In the genomic region with DNA sequence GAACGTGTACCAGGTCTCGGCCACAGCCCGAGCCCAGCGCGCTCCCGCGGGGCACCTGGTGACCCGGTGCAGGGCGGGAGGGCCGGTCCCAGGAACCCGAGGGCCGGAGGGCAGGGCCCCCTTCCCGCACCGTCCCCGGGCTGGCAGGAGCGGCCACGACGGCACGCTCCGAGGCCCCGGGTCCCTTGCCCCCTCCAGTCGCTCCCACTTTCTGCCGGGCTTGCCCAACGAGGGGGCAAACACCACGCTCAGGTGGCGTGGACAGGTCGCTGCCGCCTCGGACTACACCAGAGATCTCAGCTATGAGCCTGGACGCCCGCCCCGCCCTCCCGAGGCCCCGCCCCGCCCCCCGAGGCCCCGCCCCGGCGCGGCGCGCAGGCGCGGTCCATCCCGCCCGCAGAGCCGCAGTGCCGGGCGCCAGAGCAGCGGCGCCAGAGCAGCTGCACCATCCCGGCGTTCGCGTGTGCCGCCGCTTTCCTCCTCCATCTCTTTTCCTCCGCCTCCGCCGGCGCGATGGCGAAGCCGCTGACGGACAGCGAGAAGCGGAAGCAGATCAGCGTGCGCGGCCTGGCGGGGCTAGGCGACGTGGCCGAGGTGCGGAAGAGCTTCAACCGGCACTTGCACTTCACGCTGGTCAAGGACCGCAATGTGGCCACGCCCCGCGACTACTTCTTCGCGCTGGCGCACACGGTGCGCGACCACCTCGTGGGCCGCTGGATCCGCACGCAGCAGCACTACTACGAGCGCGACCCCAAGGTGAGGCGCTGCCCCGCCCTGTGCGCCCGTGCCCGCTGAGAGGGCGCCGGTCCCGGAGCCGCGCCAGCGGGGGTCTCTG, we compare ENCODE assay signal across 2 cellular contexts.
TF ChIP-seq lines count a peak whose summit lies in the region.

A gene (plus strand): TSS at position 420 of the 835 bp plus-strand sequence. CDS start 94 bp downstream, at position 514.

TF ChIP-seq in HEK293, 187 proteins besides CTCF, POLR2A, EP300 and RAD21 (continued from another document and continues in another):
- TF ChIP-seq ZBTB20 (tag by site-specific recombination; IDR thresholded peaks at IDR 0.05) (peak; percentile 69; the same call in 1 of the 2 replicates), ZNF146 (tag by site-specific recombination; IDR thresholded peaks at IDR 0.05) (peak; percentile 21; the same call in 1 of the 2 replicates), SP7 (tag by site-specific recombination; IDR thresholded peaks at IDR 0.05) (peak; percentile 80), ZNF324 (tag by site-specific recombination; IDR thresholded peaks at IDR 0.05) (no peak; the same call in 1 of the 2 replicates), ZNF843 (tag by site-specific recombination; IDR thresholded peaks at IDR 0.05) (no peak), KLF1 (tag by site-specific recombination; IDR thresholded peaks at IDR 0.05) (peak; percentile 82), ZNF2 (tag by site-specific recombination; IDR thresholded peaks at IDR 0.05) (peak; percentile 92), ZNF335 (tag by site-specific recombination; conservative IDR thresholded peaks at IDR 0.05) (peak; percentile 92), ZIC2 (tag by site-specific recombination; IDR thresholded peaks at IDR 0.05) (peak; percentile 79), ZNF596 (tag by site-specific recombination; IDR thresholded peaks at IDR 0.05) (no peak), ZNF350 (tag by site-specific recombination; IDR thresholded peaks at IDR 0.05) (no peak), SP3 (tag by site-specific recombination; IDR thresholded peaks at IDR 0.05) (peak; percentile 52), ZNF521 (tag by site-specific recombination; IDR thresholded peaks at IDR 0.05) (no peak), ZNF10 (tag by site-specific recombination; IDR thresholded peaks at IDR 0.05) (no peak)
- TF ChIP-seq, protein P1, sequence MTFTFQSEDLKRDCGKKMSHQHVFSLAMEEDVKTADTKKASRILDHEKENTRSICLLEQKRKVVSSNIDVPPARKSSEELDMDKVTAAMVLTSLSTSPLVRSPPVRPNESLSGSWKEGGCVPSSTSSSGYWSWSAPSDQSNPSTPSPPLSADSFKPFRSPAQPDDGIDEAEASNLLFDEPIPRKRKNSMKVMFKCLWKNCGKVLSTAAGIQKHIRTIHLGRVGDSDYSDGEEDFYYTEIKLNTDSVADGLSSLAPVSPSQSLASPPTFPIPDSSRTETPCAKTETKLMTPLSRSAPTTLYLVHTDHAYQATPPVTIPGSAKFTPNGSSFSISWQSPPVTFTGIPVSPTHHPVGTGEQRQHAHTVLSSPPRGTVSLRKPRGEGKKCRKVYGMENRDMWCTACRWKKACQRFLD (tag by site-specific recombination; IDR thresholded peaks at IDR 0.05) = 0 out of 2 replicates have a peak, but pooled peaks have one; percentile 7
- TF ChIP-seq, protein P2, sequence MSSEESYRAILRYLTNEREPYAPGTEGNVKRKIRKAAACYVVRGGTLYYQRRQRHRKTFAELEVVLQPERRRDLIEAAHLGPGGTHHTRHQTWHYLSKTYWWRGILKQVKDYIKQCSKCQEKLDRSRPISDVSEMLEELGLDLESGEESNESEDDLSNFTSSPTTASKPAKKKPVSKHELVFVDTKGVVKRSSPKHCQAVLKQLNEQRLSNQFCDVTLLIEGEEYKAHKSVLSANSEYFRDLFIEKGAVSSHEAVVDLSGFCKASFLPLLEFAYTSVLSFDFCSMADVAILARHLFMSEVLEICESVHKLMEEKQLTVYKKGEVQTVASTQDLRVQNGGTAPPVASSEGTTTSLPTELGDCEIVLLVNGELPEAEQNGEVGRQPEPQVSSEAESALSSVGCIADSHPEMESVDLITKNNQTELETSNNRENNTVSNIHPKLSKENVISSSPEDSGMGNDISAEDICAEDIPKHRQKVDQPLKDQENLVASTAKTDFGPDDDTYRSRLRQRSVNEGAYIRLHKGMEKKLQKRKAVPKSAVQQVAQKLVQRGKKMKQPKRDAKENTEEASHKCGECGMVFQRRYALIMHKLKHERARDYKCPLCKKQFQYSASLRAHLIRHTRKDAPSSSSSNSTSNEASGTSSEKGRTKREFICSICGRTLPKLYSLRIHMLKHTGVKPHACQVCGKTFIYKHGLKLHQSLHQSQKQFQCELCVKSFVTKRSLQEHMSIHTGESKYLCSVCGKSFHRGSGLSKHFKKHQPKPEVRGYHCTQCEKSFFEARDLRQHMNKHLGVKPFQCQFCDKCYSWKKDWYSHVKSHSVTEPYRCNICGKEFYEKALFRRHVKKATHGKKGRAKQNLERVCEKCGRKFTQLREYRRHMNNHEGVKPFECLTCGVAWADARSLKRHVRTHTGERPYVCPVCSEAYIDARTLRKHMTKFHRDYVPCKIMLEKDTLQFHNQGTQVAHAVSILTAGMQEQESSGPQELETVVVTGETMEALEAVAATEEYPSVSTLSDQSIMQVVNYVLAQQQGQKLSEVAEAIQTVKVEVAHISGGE (tag by site-specific recombination; conservative IDR thresholded peaks at IDR 0.05; ENCODE audit: low read depth) = peak; percentile 64
- TF ChIP-seq, protein P3, sequence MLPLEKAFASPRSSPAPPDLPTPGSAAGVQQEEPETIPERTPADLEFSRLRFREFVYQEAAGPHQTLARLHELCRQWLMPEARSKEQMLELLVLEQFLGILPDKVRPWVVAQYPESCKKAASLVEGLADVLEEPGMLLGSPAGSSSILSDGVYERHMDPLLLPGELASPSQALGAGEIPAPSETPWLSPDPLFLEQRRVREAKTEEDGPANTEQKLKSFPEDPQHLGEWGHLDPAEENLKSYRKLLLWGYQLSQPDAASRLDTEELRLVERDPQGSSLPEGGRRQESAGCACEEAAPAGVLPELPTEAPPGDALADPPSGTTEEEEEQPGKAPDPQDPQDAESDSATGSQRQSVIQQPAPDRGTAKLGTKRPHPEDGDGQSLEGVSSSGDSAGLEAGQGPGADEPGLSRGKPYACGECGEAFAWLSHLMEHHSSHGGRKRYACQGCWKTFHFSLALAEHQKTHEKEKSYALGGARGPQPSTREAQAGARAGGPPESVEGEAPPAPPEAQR (tag by site-specific recombination; IDR thresholded peaks at IDR 0.05) = no peak
- TF ChIP-seq, protein P4, sequence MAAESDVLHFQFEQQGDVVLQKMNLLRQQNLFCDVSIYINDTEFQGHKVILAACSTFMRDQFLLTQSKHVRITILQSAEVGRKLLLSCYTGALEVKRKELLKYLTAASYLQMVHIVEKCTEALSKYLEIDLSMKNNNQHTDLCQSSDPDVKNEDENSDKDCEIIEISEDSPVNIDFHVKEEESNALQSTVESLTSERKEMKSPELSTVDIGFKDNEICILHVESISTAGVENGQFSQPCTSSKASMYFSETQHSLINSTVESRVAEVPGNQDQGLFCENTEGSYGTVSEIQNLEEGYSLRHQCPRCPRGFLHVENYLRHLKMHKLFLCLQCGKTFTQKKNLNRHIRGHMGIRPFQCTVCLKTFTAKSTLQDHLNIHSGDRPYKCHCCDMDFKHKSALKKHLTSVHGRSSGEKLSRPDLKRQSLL (tag by site-specific recombination; IDR thresholded peaks at IDR 0.05) = peak; percentile 99

TF ChIP-seq in SK-N-SH treated with all-trans-retinoic acid at 6 μM for 48 hours, 23 proteins besides CTCF, POLR2A, EP300 and RAD21 (continued from another document):
- TF ChIP-seq, protein P5, sequence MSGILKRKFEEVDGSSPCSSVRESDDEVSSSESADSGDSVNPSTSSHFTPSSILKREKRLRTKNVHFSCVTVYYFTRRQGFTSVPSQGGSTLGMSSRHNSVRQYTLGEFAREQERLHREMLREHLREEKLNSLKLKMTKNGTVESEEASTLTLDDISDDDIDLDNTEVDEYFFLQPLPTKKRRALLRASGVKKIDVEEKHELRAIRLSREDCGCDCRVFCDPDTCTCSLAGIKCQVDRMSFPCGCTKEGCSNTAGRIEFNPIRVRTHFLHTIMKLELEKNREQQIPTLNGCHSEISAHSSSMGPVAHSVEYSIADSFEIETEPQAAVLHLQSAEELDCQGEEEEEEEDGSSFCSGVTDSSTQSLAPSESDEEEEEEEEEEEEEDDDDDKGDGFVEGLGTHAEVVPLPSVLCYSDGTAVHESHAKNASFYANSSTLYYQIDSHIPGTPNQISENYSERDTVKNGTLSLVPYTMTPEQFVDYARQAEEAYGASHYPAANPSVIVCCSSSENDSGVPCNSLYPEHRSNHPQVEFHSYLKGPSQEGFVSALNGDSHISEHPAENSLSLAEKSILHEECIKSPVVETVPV (CRISPR knock-in tag; IDR thresholded peaks at IDR 0.05) = no peak
- TF ChIP-seq ZFP3 (CRISPR knock-in tag; IDR thresholded peaks at IDR 0.05) = no peak
- TF ChIP-seq TOX (CRISPR knock-in tag; IDR thresholded peaks at IDR 0.05; ENCODE audit: borderline replicate concordance) = no peak
- TF ChIP-seq ESRRG (CRISPR knock-in tag; IDR thresholded peaks at IDR 0.05) = no peak
- no peak for TF ChIP-seq ZNF70 (CRISPR knock-in tag; IDR thresholded peaks at IDR 0.05)
- TF ChIP-seq ARNTL (CRISPR knock-in tag; IDR thresholded peaks at IDR 0.05; ENCODE audit: borderline replicate concordance, low read depth) = no peak
